In the genomic region with DNA sequence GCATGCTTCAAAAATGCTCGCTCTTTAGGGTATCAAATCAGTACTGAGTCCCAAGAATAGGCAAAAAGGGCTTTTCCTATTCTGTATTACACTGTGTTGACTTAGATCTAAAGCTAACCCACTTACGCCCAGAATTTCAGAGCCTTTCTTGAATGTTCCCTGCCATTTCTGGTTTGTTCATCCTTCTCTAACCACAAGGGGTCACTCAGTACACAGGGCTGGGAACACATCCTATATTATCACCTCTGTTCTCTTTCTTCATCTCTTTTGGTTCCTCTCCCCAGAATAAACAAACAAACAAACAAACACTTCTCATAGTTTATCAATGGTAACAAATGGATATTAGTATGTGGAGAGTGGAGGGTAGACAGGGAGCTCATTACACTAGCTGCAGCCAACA, we compare ENCODE assay signal across 8 cellular contexts. TPM values are rescaled to one million over a fixed set of nuclear protein-coding genes. Genes with fewer than 3 reads are reported as not detected.
A peak's percentile ranks its signal among the peaks of the same experiment; 100 is the strongest.
DNase-seq lines count a peak whose midpoint lies in the region; ATAC-seq and TF ChIP-seq lines count a peak whose summit lies in the region.

No MANE protein-coding gene starts in this region.

- H3K4me1 Mint-ChIP-seq in activated T-helper 2 cell treated with anti-CD3 and anti-CD28 coated beads, Interferon-gamma antibody, Interleukin-2, Interleukin-4, amounts not matched to agents 10 μg/mL and 5 μg/mL and 100 μg/mL, durations not matched to agents 14 hours and 24 hours and 36 hours (ENCODE audit: low read depth), result no peaks in the 10 kb centered on the region

- DNase-seq in EL (peak; percentile 14), LHCN-M2 (ENCODE audit: low read depth) (peak; percentile 10), iris pigment epithelial cell (ENCODE audit: low read depth) (peak; percentile 46), NCI-H446 treated with DMSO at 0.1 percent for 48 hours (lab: John Stamatoyannopoulos, UW) (no peak)
- no peak for DNase-seq in activated T-helper 2 cell treated with anti-CD3 and anti-CD28 coated beads, Interferon-gamma antibody, Interleukin-2, Interleukin-4, amounts not matched to agents 10 μg/mL and 5 μg/mL and 100 μg/mL, durations not matched to agents 14 hours and 24 hours and 36 hours (ENCODE audit: low spot score)

- no peak overlapping the region for H3K27ac ChIP-seq in VCaP

- no peak overlapping the region for H3K27ac Mint-ChIP-seq in activated T-helper 2 cell treated with anti-CD3 and anti-CD28 coated beads, Interferon-gamma antibody, Interleukin-2, Interleukin-4, amounts not matched to agents 10 μg/mL and 5 μg/mL and 100 μg/mL, durations not matched to agents 14 hours and 24 hours and 36 hours

- peak; percentile 67 for TF ChIP-seq CTCF in VCaP (conservative IDR thresholded peaks at IDR 0.05)

- no peak for ATAC-seq in GM18909 (IDR thresholded peaks at IDR 0.05; ENCODE audit: poor library complexity, unreplicated experiment)
- ATAC-seq in HG03469 (IDR thresholded peaks at IDR 0.05; ENCODE audit: unreplicated experiment), result no peak

- H3K9me3 Mint-ChIP-seq in activated T-helper 2 cell treated with anti-CD3 and anti-CD28 coated beads, Interferon-gamma antibody, Interleukin-2, Interleukin-4, amounts not matched to agents 10 μg/mL and 5 μg/mL and 100 μg/mL, durations not matched to agents 14 hours and 24 hours and 36 hours, result no peaks in the 10 kb centered on the region

- peaks cover 3% of the 10 kb centered on the region for H3K27me3 Mint-ChIP-seq in activated T-helper 2 cell treated with anti-CD3 and anti-CD28 coated beads, Interferon-gamma antibody, Interleukin-2, Interleukin-4, amounts not matched to agents 10 μg/mL and 5 μg/mL and 100 μg/mL, durations not matched to agents 14 hours and 24 hours and 36 hours (ENCODE audit: low read depth)

- no peak overlapping the region for H3K4me3 Mint-ChIP-seq in activated T-helper 2 cell treated with anti-CD3 and anti-CD28 coated beads, Interferon-gamma antibody, Interleukin-2, Interleukin-4, amounts not matched to agents 10 μg/mL and 5 μg/mL and 100 μg/mL, durations not matched to agents 14 hours and 24 hours and 36 hours (ENCODE audit: low read depth)

- intact Hi-C loops in activated T-helper 2 cell treated with anti-CD3 and anti-CD28 coated beads, Interferon-gamma antibody, Interleukin-2, Interleukin-4, amounts not matched to agents 10 μg/mL and 5 μg/mL and 100 μg/mL, durations not matched to agents 14 hours and 24 hours and 36 hours (cut with micrococcal nuclease), result no loop called here

- H3K36me3 Mint-ChIP-seq in activated T-helper 2 cell treated with anti-CD3 and anti-CD28 coated beads, Interferon-gamma antibody, Interleukin-2, Interleukin-4, amounts not matched to agents 10 μg/mL and 5 μg/mL and 100 μg/mL, durations not matched to agents 14 hours and 24 hours and 36 hours (ENCODE audit: low read depth), result no peaks in the 10 kb centered on the region

RNA-seq across cellular contexts. Expression of gene MORC4, which starts 25.5 kb away (rescaled TPM):
- total RNA-seq in LHCN-M2 (2014; rRNA removed), result 25.5 and 31.6 TPM in 2 replicates
- 14.0 TPM for polyA plus RNA-seq in LHCN-M2 (2012)
- total RNA-seq in activated T-helper 2 cell treated with anti-CD3 and anti-CD28 coated beads, Interferon-gamma antibody, Interleukin-2, Interleukin-4, amounts not matched to agents 10 μg/mL and 5 μg/mL and 100 μg/mL, durations not matched to agents 14 hours and 24 hours and 36 hours, result 5.6 and 5.7 TPM in 2 replicates

Comparison
In these comparisons a context has a peak if more than half of its experiments do, and no peak if none do; other contexts are left out.
1. DNase-seq: peak in EL (single experiment), LHCN-M2 (single experiment) and iris pigment epithelial cell (single experiment); none in activated T-helper 2 cell treated with anti-CD3 and anti-CD28 coated beads, Interferon-gamma antibody, Interleukin-2, Interleukin-4, amounts not matched to agents 10 μg/mL and 5 μg/mL and 100 μg/mL, durations not matched to agents 14 hours and 24 hours and 36 hours (single experiment) and NCI-H446 treated with DMSO at 0.1 percent for 48 hours (single experiment).